15 cellular contexts compared by ENCODE assay signal in genomic region chr2:213187833-213188532, GRCh38. TPM values are rescaled to one million over a fixed set of nuclear protein-coding genes. Genes with fewer than 3 reads are reported as not detected.
DNase-seq lines count a peak whose midpoint lies in the region; ATAC-seq and TF ChIP-seq lines count a peak whose summit lies in the region.
"Had no signal": no experiment of that assay in that cellular context is flagged by ENCODE, and none has a peak within 500 bp of the region (broad histone marks: within the 10 kb centered on the region; RNA-seq: fewer than 3 reads in every experiment).

No MANE protein-coding gene starts in this region.

- H3K27ac ChIP-seq in IMR-90 (ENCODE audit: insufficient read depth, low read length) (peak overlapping the region; percentile 52), lung (ENCODE audit: low read depth in 1 of 2, low read length in 1 of 2) (no peak overlapping the region), tibial nerve (no peak overlapping the region), transverse colon (no peak overlapping the region)
- H3K27ac ChIP-seq: heart left ventricle had no signal

- H2AFZ ChIP-seq in IMR-90 (replicated peaks; ENCODE audit: low read length, poor library complexity): peak overlapping the region; percentile 83

- peak overlapping the region; percentile 60 for H3K4me2 ChIP-seq in IMR-90 (ENCODE audit: low read depth, low read length)

- no CpG with 5 or more reads among the region's 5 CpGs for WGBS in IMR-90 (ENCODE audit: extremely low coverage in 2 of 2, insufficient read length in 1 of 2), 2 experiments
- 45 to 72% methylated on average over 5 of the region's 5 CpGs for WGBS in lung, 2 donors
- WGBS in tibial nerve, 2 donors: 39 to 42% methylated on average over 5 of the region's 5 CpGs
- WGBS in transverse colon (ENCODE audit: low coverage in 1 of 2), 2 donors: 70% methylated on average over 3 to 5 of the region's 5 CpGs

- no peaks in the 10 kb centered on the region for H3K36me3 ChIP-seq in IMR-90 (ENCODE audit: control insufficient read depth, insufficient read depth, low read length)
- H3K36me3 ChIP-seq in lung (ENCODE audit: control insufficient read depth in 2 of 2, insufficient read depth in 2 of 2, low read length in 2 of 2): no peaks in the 10 kb centered on the region
- no peaks in the 10 kb centered on the region for H3K36me3 ChIP-seq in tibial nerve
- H3K36me3 ChIP-seq in transverse colon: no peaks in the 10 kb centered on the region
- H3K36me3 ChIP-seq: heart left ventricle had no signal

- H3K4me1 ChIP-seq in IMR-90 (ENCODE audit: control insufficient read depth, insufficient read depth, low read length) (peaks cover 5% of the 10 kb centered on the region; the same call in 1 of the 2 replicates), lung (ENCODE audit: control insufficient read depth in 2 of 2, insufficient read depth in 2 of 2, low read length in 2 of 2) (no peaks in the 10 kb centered on the region), tibial nerve (peaks cover 0 to 14% (median 0%) of the 10 kb centered on the region in 4 donors), transverse colon (no peaks in the 10 kb centered on the region)

- peak overlapping the region; percentile 97 for H4K91ac ChIP-seq in IMR-90 (ENCODE audit: insufficient read depth, low read depth, low read length)

- TF ChIP-seq CTCF in IMR-90 (conservative IDR thresholded peaks at IDR 0.05; ENCODE audit: low read depth, low read length) (no peak), chondrocyte (IDR thresholded peaks at IDR 0.05) (no peak), lung (IDR thresholded peaks at IDR 0.05; ENCODE audit: control extremely low read depth, extremely low read depth) (no peak), tibial nerve (IDR thresholded peaks at IDR 0.05) (no peak), transverse colon (IDR thresholded peaks at IDR 0.05) (no peak)

- peak overlapping the region; percentile 88; the same call in 1 of the 2 replicates for H2AK5ac ChIP-seq in IMR-90 (ENCODE audit: low read depth, low read length)

- BruUV-seq in IMR-90 (replicated peaks; lab: Mats Ljungman, UMichigan): no TSS peak

- H3K27ac Mint-ChIP-seq in chondrocyte (ENCODE audit: unreplicated experiment): peak overlapping the region; percentile 95
- no peak overlapping the region for H3K27ac Mint-ChIP-seq in activated naive CD4-positive, alpha-beta T cell treated with anti-CD3 and anti-CD28 coated beads, Interleukin-2, amount 10 ng/mL, durations not matched to agents 7 days and 5 days
- H3K27ac Mint-ChIP-seq: CD14-positive monocyte; stimulated activated naive CD8-positive, alpha-beta T cell treated with anti-CD3 and anti-CD28 coated beads, Interleukin-15, amount 100 ng/mL, for 72 hours had no signal

- H2BK15ac ChIP-seq in IMR-90 (ENCODE audit: low read depth, low read length): peak overlapping the region; percentile 94; the same call in 2 of the 3 replicates

- dilution Hi-C loops in IMR-90 (cut with HindIII; ENCODE audit: low sequenced_read_pairs, unreplicated experiment): no loop called here

- H3K56ac ChIP-seq in IMR-90 (ENCODE audit: extremely low read depth, insufficient read depth, low read length): peak overlapping the region; percentile 89

- POLR2A ChIA-PET in IMR-90 (lab: Charles Lee; ENCODE audit: unreplicated experiment): no interaction called here

- H3K4me1 Mint-ChIP-seq in chondrocyte (ENCODE audit: low read depth): peaks cover 47% of the 10 kb centered on the region
- no peaks in the 10 kb centered on the region for H3K4me1 Mint-ChIP-seq in activated naive CD4-positive, alpha-beta T cell treated with anti-CD3 and anti-CD28 coated beads, Interleukin-2, amount 10 ng/mL, durations not matched to agents 7 days and 5 days
- H3K4me1 Mint-ChIP-seq: CD14-positive monocyte; stimulated activated naive CD8-positive, alpha-beta T cell treated with anti-CD3 and anti-CD28 coated beads, Interleukin-15, amount 100 ng/mL, for 72 hours had no signal

- peak overlapping the region; percentile 98 for H3K23ac ChIP-seq in IMR-90 (ENCODE audit: low read depth, low read length)

- no peak overlapping the region for H3K4me3 ChIP-seq in IMR-90 (ENCODE audit: insufficient read depth, low read depth, low read length)
- no peak overlapping the region for H3K4me3 ChIP-seq in lung
- no peak overlapping the region for H3K4me3 ChIP-seq in tibial nerve
- H3K4me3 ChIP-seq in transverse colon: no peak overlapping the region
- H3K4me3 ChIP-seq: heart left ventricle, K562 had no signal

- H3K4me3 Mint-ChIP-seq in chondrocyte (ENCODE audit: unreplicated experiment): peak overlapping the region; percentile 56
- H3K4me3 Mint-ChIP-seq in activated naive CD4-positive, alpha-beta T cell treated with anti-CD3 and anti-CD28 coated beads, Interleukin-2, amount 10 ng/mL, durations not matched to agents 7 days and 5 days: no peak overlapping the region
- H3K4me3 Mint-ChIP-seq: CD14-positive monocyte; stimulated activated naive CD8-positive, alpha-beta T cell treated with anti-CD3 and anti-CD28 coated beads, Interleukin-15, amount 100 ng/mL, for 72 hours had no signal

- peak overlapping the region; percentile 99 for H2BK120ac ChIP-seq in IMR-90 (ENCODE audit: low read depth, low read length)

- H3K9me3 ChIP-seq in IMR-90 (ENCODE audit: control insufficient read depth, insufficient read depth, low read length) (no peaks in the 10 kb centered on the region; the same call in 1 of the 2 replicates), lung (ENCODE audit: control insufficient read depth in 2 of 2, insufficient read depth in 1 of 2, low read length in 1 of 2) (no peaks in the 10 kb centered on the region), tibial nerve (no peaks in the 10 kb centered on the region), transverse colon (no peaks in the 10 kb centered on the region)

- in situ Hi-C loops in IMR-90 (cut with MboI; ENCODE audit: low sequenced_read_pairs): no loop called here
- in situ Hi-C loops in transverse colon (cut with MboI; ENCODE audit: low pct_ligation_motif_present in 1 of 4, low pct_unique_long_range_greater_than_20kb in 1 of 4, low sequenced_read_pairs in 3 of 4): no loop called here

- H3K27me3 Mint-ChIP-seq in chondrocyte (ENCODE audit: low read depth): no peaks in the 10 kb centered on the region
- no peaks in the 10 kb centered on the region for H3K27me3 Mint-ChIP-seq in activated naive CD4-positive, alpha-beta T cell treated with anti-CD3 and anti-CD28 coated beads, Interleukin-2, amount 10 ng/mL, durations not matched to agents 7 days and 5 days
- H3K27me3 Mint-ChIP-seq: stimulated activated naive CD8-positive, alpha-beta T cell treated with anti-CD3 and anti-CD28 coated beads, Interleukin-15, amount 100 ng/mL, for 72 hours had no signal

- H4K20me1 ChIP-seq in IMR-90 (ENCODE audit: insufficient read depth, low read length): no peaks in the 10 kb centered on the region

- H3K79me1 ChIP-seq in IMR-90 (ENCODE audit: low read depth in 1 of 2, low read length in 2 of 2): no peaks in the 10 kb centered on the region

- ATAC-seq in IMR-90 (ENCODE audit: low read depth): peak; percentile 87
- peak; percentile 87 for ATAC-seq in lung (ENCODE audit: insufficient read depth, low FRiP score)
- ATAC-seq: heart left ventricle; K562; sciatic nerve; stimulated activated naive CD8-positive, alpha-beta T cell treated with anti-CD3 and anti-CD28 coated beads, Interleukin-15, amount 100 ng/mL, for 72 hours had no signal

- peak overlapping the region; percentile 97 for H3K4ac ChIP-seq in IMR-90 (ENCODE audit: low read depth, low read length)

- peak; percentile 71 for DNase-seq in AG08396 (ENCODE audit: low spot score)
- peak; percentile 60 for DNase-seq in IMR-90
- DNase-seq in chondrocyte (ENCODE audit: low spot score): no peak
- peak; percentile 66 for DNase-seq in lung (ENCODE audit: low spot score)
- DNase-seq in tibial nerve (ENCODE audit: low spot score in 2 of 2): no peak
- no peak for DNase-seq in transverse colon
- no peak for DNase-seq in NCI-H1092 treated with DMSO at 0.1 percent for 48 hours (lab: John Stamatoyannopoulos, UW)
- no peak for DNase-seq in activated naive CD4-positive, alpha-beta T cell treated with anti-CD3 and anti-CD28 coated beads, Interleukin-2, amount 10 ng/mL, durations not matched to agents 7 days and 5 days
- DNase-seq: activated naive CD4-positive, alpha-beta T cell treated with Interleukin-2 at 50 U/mL for 16 hours; heart left ventricle; NCI-H748 treated with DMSO at 0.1 percent for 48 hours; stimulated activated naive CD8-positive, alpha-beta T cell treated with anti-CD3 and anti-CD28 coated beads, Interleukin-15, amount 100 ng/mL, for 72 hours had no signal

- peak overlapping the region; percentile 98 for H2BK20ac ChIP-seq in IMR-90 (ENCODE audit: low read depth, low read length)

- no peak for TF ChIP-seq POLR2A in IMR-90 (IDR thresholded peaks at IDR 0.05; ENCODE audit: low read depth, low read length)
- no peak for TF ChIP-seq POLR2A in tibial nerve (IDR thresholded peaks at IDR 0.05)
- no peak for TF ChIP-seq POLR2A in transverse colon (IDR thresholded peaks at IDR 0.05)

- no peak for TF ChIP-seq RAD21 in IMR-90 (IDR thresholded peaks at IDR 0.05; ENCODE audit: low read length)

- peak overlapping the region; percentile 88 to 95 for H4K8ac ChIP-seq in IMR-90 (ENCODE audit: low read depth in 2 of 2, low read length in 2 of 2)

- intact Hi-C loops in IMR-90 (cut with micrococcal nuclease): loop anchor here (2.0 kb wide), 1 partner anchor 49 kb away; no protein-coding TSS in a partner anchor
- intact Hi-C loops in transverse colon (cut with DNase I; ENCODE audit: low total_unique reads): no loop called here

- no peaks in the 10 kb centered on the region for H3K27me3 ChIP-seq in IMR-90 (ENCODE audit: control insufficient read depth, insufficient read depth, low read length)
- no peaks in the 10 kb centered on the region for H3K27me3 ChIP-seq in lung (ENCODE audit: control insufficient read depth, insufficient read depth)
- no peaks in the 10 kb centered on the region for H3K27me3 ChIP-seq in tibial nerve
- no peaks in the 10 kb centered on the region for H3K27me3 ChIP-seq in transverse colon
- H3K27me3 ChIP-seq: heart left ventricle had no signal

- H3K18ac ChIP-seq in IMR-90 (ENCODE audit: low read depth, low read length): peak overlapping the region; percentile 95; the same call in 1 of the 2 replicates

- H3K36me3 Mint-ChIP-seq in chondrocyte (ENCODE audit: low read depth): peaks cover 3% of the 10 kb centered on the region
- no peaks in the 10 kb centered on the region for H3K36me3 Mint-ChIP-seq in activated naive CD4-positive, alpha-beta T cell treated with anti-CD3 and anti-CD28 coated beads, Interleukin-2, amount 10 ng/mL, durations not matched to agents 7 days and 5 days
- H3K36me3 Mint-ChIP-seq: CD14-positive monocyte had no signal

- H2BK5ac ChIP-seq in IMR-90 (ENCODE audit: low read depth, low read length, poor library complexity, severe bottlenecking): peak overlapping the region; percentile 99

- CTCF ChIA-PET in IMR-90 (lab: Yijun Ruan, JAX): interaction anchor here (0.7 to 1.2 kb wide), 3 partner anchors 35 to 93 kb away, joined by 3 read pairs; no protein-coding TSS in a partner anchor
- CTCF ChIA-PET in activated naive CD4-positive, alpha-beta T cell treated with anti-CD3 and anti-CD28 coated beads, Interleukin-2, amount 10 ng/mL, durations not matched to agents 7 days and 5 days (lab: Charles Lee): no interaction called here

- H2AK9ac ChIP-seq in IMR-90 (replicated peaks; ENCODE audit: low read depth, low read length, poor library complexity): peak overlapping the region; percentile 81

- H3K9me3 Mint-ChIP-seq in chondrocyte (ENCODE audit: low read depth): no peaks in the 10 kb centered on the region
- no peaks in the 10 kb centered on the region for H3K9me3 Mint-ChIP-seq in activated naive CD4-positive, alpha-beta T cell treated with anti-CD3 and anti-CD28 coated beads, Interleukin-2, amount 10 ng/mL, durations not matched to agents 7 days and 5 days
- H3K9me3 Mint-ChIP-seq: stimulated activated naive CD8-positive, alpha-beta T cell treated with anti-CD3 and anti-CD28 coated beads, Interleukin-15, amount 100 ng/mL, for 72 hours had no signal

- peak overlapping the region; percentile 35 for H3K9ac ChIP-seq in IMR-90 (ENCODE audit: low read depth, low read length)

- peaks cover 5% of the 10 kb centered on the region; the same call in 1 of the 2 replicates for H3K9me1 ChIP-seq in IMR-90 (ENCODE audit: insufficient read depth, low read length)

- H4K5ac ChIP-seq in IMR-90 (ENCODE audit: low read depth, low read length): peak overlapping the region; percentile 88

- peak overlapping the region; percentile 97 for H3K14ac ChIP-seq in IMR-90 (replicated peaks; ENCODE audit: low read depth, low read length)

- TF ChIP-seq EP300 in tibial nerve (IDR thresholded peaks at IDR 0.05): no peak
- no peak for TF ChIP-seq EP300 in transverse colon (IDR thresholded peaks at IDR 0.05; ENCODE audit: low read depth)

RNA-seq across cellular contexts. Expression of gene IKZF2, which starts 36.6 kb away (rescaled TPM):
- total RNA-seq in IMR-90 (2012; rRNA removed) (19.4 and 25.5 TPM in 2 replicates), chondrocyte (8.6 to 18.1 TPM (median 9.2 TPM) in 3 replicates), lung (10 to 100 TPM; 13.0 to 51.4 TPM), tibial nerve (10 to 100 TPM; 12.1 to 24.7 (median 19.0) TPM), transverse colon (10 to 100 TPM in 3 of 4 donors, 1 to 10 TPM in 1; 1.8 to 15.6 (median 12.3) TPM)
- polyA plus RNA-seq in IMR-90 (2012; rRNA removed) (2.1 TPM in 2 replicates), lung (1 to 10 TPM; 1.3 to 1.5 TPM)
- polyA plus RNA-seq in IMR-90 (2012; cell fraction: cytosol; rRNA removed): 0.44 and 0.75 TPM in 2 replicates
- 1.5 and 7.5 TPM in 2 replicates for polyA plus RNA-seq in IMR-90 (2012; cell fraction: nucleus; rRNA removed; ENCODE audit: low replicate concordance)

Comparison
In these comparisons a context has a peak if more than half of its experiments do, and no peak if none do; other contexts are left out.
1. DNase-seq: peak in AG08396 (single experiment), IMR-90 (single experiment) and lung (single experiment); none in chondrocyte (single experiment), tibial nerve (0 of 2), transverse colon (single experiment), NCI-H1092 treated with DMSO at 0.1 percent for 48 hours (single experiment) and activated naive CD4-positive, alpha-beta T cell treated with anti-CD3 and anti-CD28 coated beads, Interleukin-2, amount 10 ng/mL, durations not matched to agents 7 days and 5 days (single experiment).